13 cellular contexts compared by ENCODE assay signal in the genomic region with DNA sequence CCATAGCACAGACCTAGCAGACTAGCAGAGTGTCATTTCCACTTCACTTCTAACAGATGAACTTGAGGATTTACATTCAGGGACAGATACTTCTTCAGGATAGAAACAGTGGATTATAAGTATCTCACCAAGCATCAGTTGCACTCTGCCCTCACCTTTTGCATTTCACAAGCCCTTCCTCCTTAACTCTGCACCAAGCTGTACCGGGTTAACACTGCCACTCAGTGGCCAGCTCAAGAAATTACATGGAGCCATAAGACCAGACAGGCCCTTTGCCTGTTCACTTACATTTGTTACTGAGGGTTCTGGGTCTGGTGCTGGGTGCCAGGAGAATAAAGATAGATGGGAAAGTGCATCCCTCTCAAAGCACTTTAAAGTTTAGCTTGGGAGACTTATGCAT.
DNase-seq lines count a peak whose midpoint lies in the region; ATAC-seq, FAIRE-seq and TF ChIP-seq lines count a peak whose summit lies in the region.
"Had no signal": no experiment of that assay in that cellular context is flagged by ENCODE, and none has a peak within 500 bp of the region (broad histone marks: within the 10 kb centered on the region; RNA-seq: fewer than 3 reads in every experiment).

No MANE protein-coding gene starts in this region.

- H3K36me3 ChIP-seq in K562 (ENCODE audit: control insufficient read depth, insufficient read depth, low read length) = no peaks in the 10 kb centered on the region
- H3K36me3 ChIP-seq in osteoblast (ENCODE audit: insufficient read depth, low read length) = no peaks in the 10 kb centered on the region
- H3K36me3 ChIP-seq: esophagus muscularis mucosa had no signal

- no peaks in the 10 kb centered on the region for H4K20me1 ChIP-seq in K562 (replicated peaks; ENCODE audit: control insufficient read depth, insufficient read depth, low read length)
- no peaks in the 10 kb centered on the region for H4K20me1 ChIP-seq in osteoblast (ENCODE audit: insufficient read depth, low read length)

- FAIRE-seq in K562 (lab: Jason Lieb, UNC) = no peak
- FAIRE-seq: small intestine had no signal

- no peak overlapping the region for H2AFZ ChIP-seq in K562 (ENCODE audit: low read depth, low read length)
- H2AFZ ChIP-seq in osteoblast (ENCODE audit: low read length) = no peak overlapping the region

- intact Hi-C loops in K562 (cut with micrococcal nuclease) = no loop called here

- H3K79me2 ChIP-seq in K562 (ENCODE audit: control insufficient read depth, insufficient read depth, low read length) = no peaks in the 10 kb centered on the region
- no peaks in the 10 kb centered on the region for H3K79me2 ChIP-seq in osteoblast (ENCODE audit: insufficient read depth, low read length)

- ATAC-seq in K562 (no peak), GM18909 (IDR thresholded peaks at IDR 0.05; ENCODE audit: poor library complexity, unreplicated experiment) (no peak), GM19452 (IDR thresholded peaks at IDR 0.05; ENCODE audit: unreplicated experiment) (no peak)

- DNase-seq in activated CD4-positive, alpha-beta T cell treated with anti-CD3 and anti-CD28 coated beads for 48 hours = peak; percentile 37
- no peak for DNase-seq in activated CD4-positive, alpha-beta T cell treated with anti-CD3 and anti-CD28 coated beads, Interleukin-2, amount 50 U/mL, for 1 hour
- peak; percentile 2 to 3 for DNase-seq in HL-60 (ENCODE audit: low read depth in 1 of 2, low spot score in 1 of 2)
- peak; percentile 25 to 45 (median 42) for DNase-seq in K562 (ENCODE audit: extremely low read depth in 1 of 4, low spot score in 3 of 4)
- DNase-seq in osteoblast (ENCODE audit: insufficient read length, low spot score, missing footprints) = no peak
- DNase-seq in LoVo (ENCODE audit: low spot score) = no peak
- DNase-seq: activated CD4-positive, CD25-positive, alpha-beta regulatory T cell; activated naive CD8-positive, alpha-beta T cell treated with anti-CD3 and anti-CD28 coated beads, Interleukin-2, amount 10 ng/mL, durations not matched to agents 7 days and 5 days; CD4-positive, CD25-positive, alpha-beta regulatory T cell; small intestine had no signal

- H3K27me3 ChIP-seq in HL-60 (ENCODE audit: insufficient read depth, poor library complexity, severe bottlenecking) = no peaks in the 10 kb centered on the region
- no peaks in the 10 kb centered on the region for H3K27me3 ChIP-seq in K562 (ENCODE audit: control insufficient read depth in 2 of 2, insufficient read depth in 2 of 2, low read length in 2 of 2)
- no peaks in the 10 kb centered on the region for H3K27me3 ChIP-seq in osteoblast (ENCODE audit: insufficient read depth, low read length)
- H3K27me3 ChIP-seq: esophagus muscularis mucosa had no signal

- no peaks in the 10 kb centered on the region for H3K9me1 ChIP-seq in K562 (ENCODE audit: control insufficient read depth, insufficient read depth, low read length)

- in situ Hi-C loops in K562 (cut with MboI) = no loop called here

- TF ChIP-seq EP300 in K562 (IDR thresholded peaks at IDR 0.05; ENCODE audit: low read length) = no peak

- TF ChIP-seq RAD21 in K562 (CRISPR knock-in tag; conservative IDR thresholded peaks at IDR 0.05 in 1 of 2, IDR thresholded peaks at IDR 0.05 in 1 of 2) = peak in 1 of 2 experiments; percentile 40; a peak in 1 of 4 replicates

- H3K4me2 ChIP-seq in K562 (ENCODE audit: insufficient read depth, low read length) (no peak overlapping the region), osteoblast (ENCODE audit: insufficient read depth, low read length) (no peak overlapping the region)

- H3K4me3 ChIP-seq in HL-60 (replicated peaks; ENCODE audit: insufficient read depth, low read length) (no peak overlapping the region), K562 (no peak overlapping the region), osteoblast (ENCODE audit: insufficient read depth, low read length) (no peak overlapping the region)
- H3K4me3 ChIP-seq: esophagus muscularis mucosa had no signal

- POLR2A ChIA-PET in K562 (lab: Yijun Ruan, JAX) = no interaction called here

- H3K9ac ChIP-seq in K562 (ENCODE audit: insufficient read depth in 1 of 2, low read depth in 2 of 2, low read length in 2 of 2) = no peak overlapping the region

- H3K9me3 ChIP-seq in K562 (replicated peaks; ENCODE audit: control insufficient read depth, insufficient read depth, low read depth, low read length) = peaks cover 7% of the 10 kb centered on the region
- H3K9me3 ChIP-seq in osteoblast (ENCODE audit: low read depth, low read length) = peaks cover 12% of the 10 kb centered on the region

- CTCF ChIA-PET in K562 (lab: Yijun Ruan, JAX; ENCODE audit: low intra/inter-chr PET ratio) = no interaction called here

- TF ChIP-seq CTCF in HL-60 (IDR thresholded peaks at IDR 0.05; ENCODE audit: insufficient read depth, low read length) (peak; percentile 5), K562 (IDR thresholded peaks at IDR 0.05 in 2 of 3, conservative IDR thresholded peaks at IDR 0.05 in 1 of 3; ENCODE audit: insufficient read depth in 2 of 3, low read depth in 1 of 3, low read length in 3 of 3) (peak; percentile 48 to 52 (median 50); a peak in 5 of 6 replicates), osteoblast (IDR thresholded peaks at IDR 0.05; ENCODE audit: extremely low read depth, low read depth, low read length) (peak; percentile 25)

- H3K27ac ChIP-seq in HL-60 (replicated peaks) (no peak overlapping the region), K562 (ENCODE audit: extremely low read depth, low read depth, low read length) (no peak overlapping the region), osteoblast (ENCODE audit: low read depth, low read length) (no peak overlapping the region)
- H3K27ac ChIP-seq: esophagus muscularis mucosa had no signal

- BruUV-seq in K562 (replicated peaks; lab: Mats Ljungman, UMichigan) = no TSS peak

- no peak for TF ChIP-seq POLR2A in K562 (conservative IDR thresholded peaks at IDR 0.05)

- H3K4me1 ChIP-seq in K562 (replicated peaks in 1 of 2; ENCODE audit: control insufficient read depth in 2 of 2, insufficient read depth in 2 of 2, low read length in 2 of 2) = no peaks in the 10 kb centered on the region
- H3K4me1 ChIP-seq in osteoblast (ENCODE audit: insufficient read depth, low read length) = no peaks in the 10 kb centered on the region
- H3K4me1 ChIP-seq: esophagus muscularis mucosa had no signal

- WGBS in K562 (ENCODE audit: insufficient coverage, low coverage, missing lambda C conversion rate) = 0% methylated on average over 1 of the region's 1 CpG

TF ChIP-seq in K562, 482 proteins besides CTCF, POLR2A, EP300 and RAD21 (continues in another document):
- no peak for TF ChIP-seq SRF (CRISPR knock-in tag; IDR thresholded peaks at IDR 0.05)
- 0 out of 2 replicates have a peak, but pooled peaks have one; percentile 14 for TF ChIP-seq JUN (IDR thresholded peaks at IDR 0.05; ENCODE audit: borderline replicate concordance, low read depth, low read length)
- no peak for TF ChIP-seq JUN (CRISPR knock-in tag; IDR thresholded peaks at IDR 0.05; ENCODE audit: borderline replicate concordance)
- TF ChIP-seq, protein P1, sequence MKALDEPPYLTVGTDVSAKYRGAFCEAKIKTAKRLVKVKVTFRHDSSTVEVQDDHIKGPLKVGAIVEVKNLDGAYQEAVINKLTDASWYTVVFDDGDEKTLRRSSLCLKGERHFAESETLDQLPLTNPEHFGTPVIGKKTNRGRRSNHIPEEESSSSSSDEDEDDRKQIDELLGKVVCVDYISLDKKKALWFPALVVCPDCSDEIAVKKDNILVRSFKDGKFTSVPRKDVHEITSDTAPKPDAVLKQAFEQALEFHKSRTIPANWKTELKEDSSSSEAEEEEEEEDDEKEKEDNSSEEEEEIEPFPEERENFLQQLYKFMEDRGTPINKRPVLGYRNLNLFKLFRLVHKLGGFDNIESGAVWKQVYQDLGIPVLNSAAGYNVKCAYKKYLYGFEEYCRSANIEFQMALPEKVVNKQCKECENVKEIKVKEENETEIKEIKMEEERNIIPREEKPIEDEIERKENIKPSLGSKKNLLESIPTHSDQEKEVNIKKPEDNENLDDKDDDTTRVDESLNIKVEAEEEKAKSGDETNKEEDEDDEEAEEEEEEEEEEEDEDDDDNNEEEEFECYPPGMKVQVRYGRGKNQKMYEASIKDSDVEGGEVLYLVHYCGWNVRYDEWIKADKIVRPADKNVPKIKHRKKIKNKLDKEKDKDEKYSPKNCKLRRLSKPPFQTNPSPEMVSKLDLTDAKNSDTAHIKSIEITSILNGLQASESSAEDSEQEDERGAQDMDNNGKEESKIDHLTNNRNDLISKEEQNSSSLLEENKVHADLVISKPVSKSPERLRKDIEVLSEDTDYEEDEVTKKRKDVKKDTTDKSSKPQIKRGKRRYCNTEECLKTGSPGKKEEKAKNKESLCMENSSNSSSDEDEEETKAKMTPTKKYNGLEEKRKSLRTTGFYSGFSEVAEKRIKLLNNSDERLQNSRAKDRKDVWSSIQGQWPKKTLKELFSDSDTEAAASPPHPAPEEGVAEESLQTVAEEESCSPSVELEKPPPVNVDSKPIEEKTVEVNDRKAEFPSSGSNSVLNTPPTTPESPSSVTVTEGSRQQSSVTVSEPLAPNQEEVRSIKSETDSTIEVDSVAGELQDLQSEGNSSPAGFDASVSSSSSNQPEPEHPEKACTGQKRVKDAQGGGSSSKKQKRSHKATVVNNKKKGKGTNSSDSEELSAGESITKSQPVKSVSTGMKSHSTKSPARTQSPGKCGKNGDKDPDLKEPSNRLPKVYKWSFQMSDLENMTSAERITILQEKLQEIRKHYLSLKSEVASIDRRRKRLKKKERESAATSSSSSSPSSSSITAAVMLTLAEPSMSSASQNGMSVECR (CRISPR knock-in tag; IDR thresholded peaks at IDR 0.05) = no peak
- TF ChIP-seq E4F1 (CRISPR knock-in tag; IDR thresholded peaks at IDR 0.05; ENCODE audit: borderline replicate concordance) = no peak
- TF ChIP-seq NFIX (CRISPR knock-in tag; IDR thresholded peaks at IDR 0.05; ENCODE audit: low read depth) = no peak
- peak; percentile 92 for TF ChIP-seq CBX5 (IDR thresholded peaks at IDR 0.05; ENCODE audit: borderline replicate concordance, low read depth)

Comparison
In these comparisons a context has a peak if more than half of its experiments do, and no peak if none do; other contexts are left out.
1. DNase-seq: peak in activated CD4-positive, alpha-beta T cell treated with anti-CD3 and anti-CD28 coated beads for 48 hours (single experiment), HL-60 (2 of 2) and K562 (4 of 4); none in activated CD4-positive, alpha-beta T cell treated with anti-CD3 and anti-CD28 coated beads, Interleukin-2, amount 50 U/mL, for 1 hour (single experiment), osteoblast (single experiment) and LoVo (single experiment).
2. Peak in every context shown above with its lines, with median percentiles within 50 percentile points of each other: CTCF ChIP-seq.